ENCODE assay signal across 9 cellular contexts in the genomic region with DNA sequence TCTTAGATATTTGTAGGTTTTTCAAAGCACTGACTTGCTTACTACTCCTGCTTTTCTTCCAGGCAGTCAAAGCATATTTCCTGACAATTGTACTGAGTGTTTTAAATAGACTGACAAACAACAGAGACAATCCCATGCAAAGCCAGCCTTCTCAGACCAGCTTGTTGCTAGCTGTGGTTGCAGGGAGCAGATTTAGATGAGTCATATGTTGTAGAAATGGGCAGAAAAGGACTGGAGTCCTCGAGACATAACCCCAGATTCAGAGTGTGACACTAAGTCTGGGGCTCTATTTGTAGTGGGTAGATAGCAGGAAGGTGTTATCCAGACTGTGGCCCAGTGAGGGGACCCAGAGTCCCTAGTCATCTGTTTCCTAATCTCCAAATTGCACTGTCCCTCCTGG.
DNase-seq lines count a peak whose midpoint lies in the region; ATAC-seq and TF ChIP-seq lines count a peak whose summit lies in the region.
"Had no signal": no experiment of that assay in that cellular context is flagged by ENCODE, and none has a peak within 500 bp of the region (broad histone marks: within the 10 kb centered on the region; RNA-seq: fewer than 3 reads in every experiment).

No MANE protein-coding gene starts in this region.

- peaks cover 0 to 50% (median 12%) of the 10 kb centered on the region in 10 experiments; a peak in 11 of 20 replicates for H3K4me1 ChIP-seq in BLaER1 treated with 17β-estradiol and CSF1 and Interleukin-3, amounts not matched to agents 10 nM and 100 nM

- H3K4me3 ChIP-seq in BLaER1 treated with 17β-estradiol and CSF1 and Interleukin-3, amounts not matched to agents 10 nM and 100 nM = no peak overlapping the region

- H3K36me3 Mint-ChIP-seq in activated CD8-positive, alpha-beta T cell treated with anti-CD3 and anti-CD28 coated beads, Interleukin-2, amount 10 ng/mL, durations not matched to agents 7 days and 5 days (ENCODE audit: low read depth) = peaks cover 21% of the 10 kb centered on the region
- H3K36me3 Mint-ChIP-seq: mesothelial cell of epicardium had no signal

- peak overlapping the region; percentile 82 for H3K27ac Mint-ChIP-seq in activated CD8-positive, alpha-beta T cell treated with anti-CD3 and anti-CD28 coated beads, Interleukin-2, amount 10 ng/mL, durations not matched to agents 7 days and 5 days
- H3K27ac Mint-ChIP-seq: mesothelial cell of epicardium had no signal

- peak overlapping the region; percentile 42 for H3K4me3 Mint-ChIP-seq in activated CD8-positive, alpha-beta T cell treated with anti-CD3 and anti-CD28 coated beads, Interleukin-2, amount 10 ng/mL, durations not matched to agents 7 days and 5 days
- H3K4me3 Mint-ChIP-seq: mesothelial cell of epicardium had no signal

- no peaks in the 10 kb centered on the region for H3K9me3 Mint-ChIP-seq in activated CD8-positive, alpha-beta T cell treated with anti-CD3 and anti-CD28 coated beads, Interleukin-2, amount 10 ng/mL, durations not matched to agents 7 days and 5 days (ENCODE audit: insufficient read depth)
- H3K9me3 Mint-ChIP-seq: mesothelial cell of epicardium had no signal

- H3K4me2 ChIP-seq in BLaER1 treated with 17β-estradiol and CSF1 and Interleukin-3, amounts not matched to agents 10 nM and 100 nM = peak overlapping the region in 8 of 11 experiments; percentile 5 to 80 (median 28); a peak in 10 of 22 replicates

- no peaks in the 10 kb centered on the region for H3K36me3 ChIP-seq in BLaER1 treated with 17β-estradiol and CSF1 and Interleukin-3, amounts not matched to agents 10 nM and 100 nM

- TF ChIP-seq CTCF in GM10248 (IDR thresholded peaks at IDR 0.05; ENCODE audit: control extremely low read depth, extremely low read depth, low read depth, missing control alignments) = no peak

- peak overlapping the region in 4 of 11 experiments; percentile 57 to 73 (median 68); a peak in 8 of 22 replicates for H3K27ac ChIP-seq in BLaER1 treated with 17β-estradiol and CSF1 and Interleukin-3, amounts not matched to agents 10 nM and 100 nM

- peak; percentile 56 for DNase-seq in HCEC 1CT
- DNase-seq in activated CD8-positive, alpha-beta T cell treated with anti-CD3 and anti-CD28 coated beads, Interleukin-2, amount 10 ng/mL, durations not matched to agents 7 days and 5 days = peak; percentile 44
- DNase-seq in kidney tubule cell (ENCODE audit: low spot score) = peak; percentile 33
- no peak for DNase-seq in GM10248 (ENCODE audit: extremely low spot score)
- no peak for DNase-seq in cerebellum (ENCODE audit: low spot score)

- H3K27me3 Mint-ChIP-seq in activated CD8-positive, alpha-beta T cell treated with anti-CD3 and anti-CD28 coated beads, Interleukin-2, amount 10 ng/mL, durations not matched to agents 7 days and 5 days (ENCODE audit: low read depth) = no peaks in the 10 kb centered on the region

- CTCF ChIA-PET in activated CD8-positive, alpha-beta T cell treated with anti-CD3 and anti-CD28 coated beads, Interleukin-2, amount 10 ng/mL, durations not matched to agents 7 days and 5 days (lab: Charles Lee) = interaction anchor here (1.0 to 3.9 kb wide), 2 partner anchors 21 to 222 kb away, joined by 4 to 11 read pairs; no protein-coding TSS in a partner anchor
- CTCF ChIA-PET in GM10248 (lab: Yijun Ruan, JAX) = no interaction called here

- H3K4me1 Mint-ChIP-seq in activated CD8-positive, alpha-beta T cell treated with anti-CD3 and anti-CD28 coated beads, Interleukin-2, amount 10 ng/mL, durations not matched to agents 7 days and 5 days (ENCODE audit: low read depth) = peaks cover under 1% of the 10 kb centered on the region

- H3K9me3 ChIP-seq in BLaER1 treated with 17β-estradiol and CSF1 and Interleukin-3, amounts not matched to agents 10 nM and 100 nM (replicated peaks in 1 of 11) = peaks cover 0 to 6% (median 0%) of the 10 kb centered on the region in 11 experiments; a peak in 5 of 22 replicates

- H3K9ac ChIP-seq in BLaER1 treated with 17β-estradiol and CSF1 and Interleukin-3, amounts not matched to agents 10 nM and 100 nM = peak overlapping the region in 1 of 11 experiments; percentile 13; a peak in 2 of 22 replicates

- no peaks in the 10 kb centered on the region for H4K20me1 ChIP-seq in BLaER1 treated with 17β-estradiol and CSF1 and Interleukin-3, amounts not matched to agents 10 nM and 100 nM

- no peaks in the 10 kb centered on the region for H3K27me3 ChIP-seq in BLaER1 treated with 17β-estradiol and CSF1 and Interleukin-3, amounts not matched to agents 10 nM and 100 nM

- ATAC-seq in activated CD8-positive, alpha-beta T cell treated with anti-CD3 and anti-CD28 coated beads, Interleukin-2, amount 10 ng/mL, durations not matched to agents 7 days and 5 days = peak; percentile 70
- ATAC-seq in HG02759 (IDR thresholded peaks at IDR 0.05; ENCODE audit: unreplicated experiment) (no peak), GM18861 (IDR thresholded peaks at IDR 0.05; ENCODE audit: unreplicated experiment) (no peak)

- POLR2A ChIA-PET in activated CD8-positive, alpha-beta T cell treated with anti-CD3 and anti-CD28 coated beads, Interleukin-2, amount 10 ng/mL, durations not matched to agents 7 days and 5 days (lab: Charles Lee) = interaction anchor here (0.6 to 1.0 kb wide), 4 partner anchors 71 to 535 kb away, joined by 3 read pairs; no protein-coding TSS in a partner anchor
- POLR2A ChIA-PET in GM10248 (lab: Yijun Ruan, JAX) = no interaction called here

Comparison
In these comparisons a context has a peak if more than half of its experiments do, and no peak if none do; other contexts are left out.
1. DNase-seq: peak in HCEC 1CT (single experiment), activated CD8-positive, alpha-beta T cell treated with anti-CD3 and anti-CD28 coated beads, Interleukin-2, amount 10 ng/mL, durations not matched to agents 7 days and 5 days (single experiment) and kidney tubule cell (single experiment); none in GM10248 (single experiment) and cerebellum (single experiment).